ENCODE assay signal across 8 cellular contexts in the genomic region with DNA sequence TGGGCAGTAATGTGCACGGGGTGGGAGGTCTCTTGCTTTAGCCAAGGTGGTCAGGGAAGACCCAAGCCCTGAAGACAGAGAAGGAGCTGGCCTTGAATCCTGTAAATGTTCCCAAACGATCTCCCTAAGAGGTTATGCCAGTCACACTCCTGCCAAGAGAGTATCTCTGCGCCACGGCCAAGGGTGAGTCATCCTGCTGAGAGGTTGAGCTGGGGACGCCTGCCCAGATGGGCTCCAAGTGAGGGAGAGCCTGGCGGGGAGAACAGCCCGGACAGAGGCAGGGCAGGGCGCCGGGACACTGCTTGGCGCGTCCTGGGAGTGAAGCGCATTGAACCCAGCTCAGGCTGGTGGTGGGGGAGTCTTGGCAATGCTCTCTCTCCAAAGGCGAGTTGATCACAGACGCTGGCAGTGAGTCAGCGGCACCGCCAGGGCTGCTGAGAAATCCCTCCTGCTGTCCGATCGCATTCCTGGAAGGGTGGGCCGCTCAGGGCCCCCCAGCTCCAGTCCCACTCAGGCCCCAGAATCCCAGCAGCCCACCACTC. TPM values are rescaled to one million over a fixed set of nuclear protein-coding genes. Genes with fewer than 3 reads are reported as not detected.
DNase-seq lines count a peak whose midpoint lies in the region; ATAC-seq and TF ChIP-seq lines count a peak whose summit lies in the region.

No MANE protein-coding gene starts in this region.

- H3K4me3 ChIP-seq in BLaER1 treated with 17β-estradiol and CSF1 and Interleukin-3, amounts not matched to agents 10 nM and 100 nM, result no peak overlapping the region
- H3K4me3 ChIP-seq in testis, result no peak overlapping the region

- H3K9ac ChIP-seq in BLaER1 treated with 17β-estradiol and CSF1 and Interleukin-3, amounts not matched to agents 10 nM and 100 nM, result no peak overlapping the region

- intact Hi-C loops in testis (cut with DNase I; ENCODE audit: low total_unique reads), result no loop called here

- WGBS in testis, 2 donors, result 17 to 26% methylated on average over 19 of the region's 19 CpGs

- peak overlapping the region in 7 of 11 experiments; percentile 35 to 62 (median 48); a peak in 10 of 22 replicates for H3K4me2 ChIP-seq in BLaER1 treated with 17β-estradiol and CSF1 and Interleukin-3, amounts not matched to agents 10 nM and 100 nM

- no peak overlapping the region for H3K27ac ChIP-seq in BLaER1 treated with 17β-estradiol and CSF1 and Interleukin-3, amounts not matched to agents 10 nM and 100 nM
- H3K27ac ChIP-seq in caudate nucleus (ENCODE audit: low read depth, low read length), result no peak overlapping the region
- H3K27ac ChIP-seq in testis, result no peak overlapping the region

- DNase-seq in M059J (ENCODE audit: low read depth) (peak; percentile 98), caudate nucleus (lab: John Stamatoyannopoulos, UW) (peak in 40 of 61 donors; percentile 1 to 76 (median 18)), kidney glomerular epithelial cell (lab: John Stamatoyannopoulos, UW) (peak; percentile 92), testis (peak; percentile 90)
- DNase-seq in stimulated activated CD4-positive, alpha-beta T cell treated with anti-CD3 and anti-CD28 coated beads, Interleukin-12 subunit alpha, Interleukin-12 subunit beta, amount 100 ng/mL, for 4 hours, result no peak
- no peak for DNase-seq in activated effector memory CD4-positive, alpha-beta T cell treated with anti-CD3 and anti-CD28 coated beads, Interleukin-2, amount 50 U/mL, for 16 hours

- TF ChIP-seq POLR2A in testis (IDR thresholded peaks at IDR 0.05), result no peak

- no peaks in the 10 kb centered on the region for H3K27me3 ChIP-seq in BLaER1 treated with 17β-estradiol and CSF1 and Interleukin-3, amounts not matched to agents 10 nM and 100 nM
- H3K27me3 ChIP-seq in testis, result no peaks in the 10 kb centered on the region

- no peaks in the 10 kb centered on the region for H3K9me3 ChIP-seq in BLaER1 treated with 17β-estradiol and CSF1 and Interleukin-3, amounts not matched to agents 10 nM and 100 nM (replicated peaks in 1 of 11)
- no peaks in the 10 kb centered on the region for H3K9me3 ChIP-seq in testis

- no peaks in the 10 kb centered on the region for H3K36me3 ChIP-seq in BLaER1 treated with 17β-estradiol and CSF1 and Interleukin-3, amounts not matched to agents 10 nM and 100 nM
- H3K36me3 ChIP-seq in testis (ENCODE audit: low read depth, missing control alignments), result no peaks in the 10 kb centered on the region

- H4K20me1 ChIP-seq in BLaER1 treated with 17β-estradiol and CSF1 and Interleukin-3, amounts not matched to agents 10 nM and 100 nM, result no peaks in the 10 kb centered on the region; a peak in 1 of 22 replicates

- peaks cover 10 to 36% (median 29%) of the 10 kb centered on the region in 10 experiments for H3K4me1 ChIP-seq in BLaER1 treated with 17β-estradiol and CSF1 and Interleukin-3, amounts not matched to agents 10 nM and 100 nM
- peaks cover 5% of the 10 kb centered on the region for H3K4me1 ChIP-seq in testis

- TF ChIP-seq CTCF in testis (IDR thresholded peaks at IDR 0.05), result no peak

- ATAC-seq in GM19467 (IDR thresholded peaks at IDR 0.05; ENCODE audit: unreplicated experiment), result no peak

RNA-seq across cellular contexts. Expression of gene SULT2B1, which starts 16.4 kb away (rescaled TPM):
- not detected in 2 replicates for total RNA-seq in M059J (2014; rRNA removed; shearing (Covaris generic))
- 1 to 10 TPM; 1.1 to 1.4 TPM for total RNA-seq in testis
- polyA plus RNA-seq in testis (ENCODE audit: insufficient read depth, low read depth, low replicate concordance), result 1.0 TPM

RNA-seq across cellular contexts. Expression of gene SPACA4, which starts 38.1 kb away (rescaled TPM):
- total RNA-seq in M059J (2014; rRNA removed; shearing (Covaris generic)), result not detected in 2 replicates
- 100 to 1,000 TPM in 1 of 2 donors, 10 to 100 TPM in 1; 72.6 to 147 TPM for total RNA-seq in testis
- polyA plus RNA-seq in testis (ENCODE audit: insufficient read depth, low read depth, low replicate concordance), result 145 TPM

RNA-seq across cellular contexts. Expression of gene FAM83E, which starts 46.5 kb away (rescaled TPM):
- 0.89 TPM in 1 of 2 replicates, not detected in the other for total RNA-seq in M059J (2014; rRNA removed; shearing (Covaris generic))
- total RNA-seq in testis, result 1 to 10 TPM in 1 of 2 donors, under 1 TPM in 1; 0.99 to 1.6 TPM
- polyA plus RNA-seq in testis (ENCODE audit: insufficient read depth, low read depth, low replicate concordance), result 2.2 TPM

RNA-seq across cellular contexts. Expression of gene RPL18, which starts 50.6 kb away (rescaled TPM):
- total RNA-seq in M059J (2014; rRNA removed; shearing (Covaris generic)), result 1,286 and 1,602 TPM in 2 replicates
- 1,000 to 10,000 TPM; 1,047 to 1,537 TPM for total RNA-seq in testis
- 1,050 TPM for polyA plus RNA-seq in testis (ENCODE audit: insufficient read depth, low read depth, low replicate concordance)

RNA-seq across cellular contexts. Expression of gene SPHK2, which starts 50.9 kb away (rescaled TPM):
- total RNA-seq in M059J (2014; rRNA removed; shearing (Covaris generic)), result 2.9 and 5.4 TPM in 2 replicates
- 10 to 100 TPM; 31.2 to 43.1 TPM for total RNA-seq in testis
- polyA plus RNA-seq in testis (ENCODE audit: insufficient read depth, low read depth, low replicate concordance), result 47.6 TPM

Comparison
In these comparisons a context has a peak if more than half of its experiments do, and no peak if none do; other contexts are left out.
1. DNase-seq: peak in M059J (single experiment), caudate nucleus (40 of 61), kidney glomerular epithelial cell (single experiment) and testis (single experiment); none in stimulated activated CD4-positive, alpha-beta T cell treated with anti-CD3 and anti-CD28 coated beads, Interleukin-12 subunit alpha, Interleukin-12 subunit beta, amount 100 ng/mL, for 4 hours (single experiment) and activated effector memory CD4-positive, alpha-beta T cell treated with anti-CD3 and anti-CD28 coated beads, Interleukin-2, amount 50 U/mL, for 16 hours (single experiment).
2. RNA of gene SPACA4, which starts 38.1 kb away (total RNA-seq): 72.6 to 147 TPM in testis; not detected in M059J; every median in the first group is over 10 times any median in the second.